ENCODE assay signal across 9 cellular contexts in genomic region chr16:4270595-4270994, GRCh38. TPM values are rescaled to one million over a fixed set of nuclear protein-coding genes. Genes with fewer than 3 reads are reported as not detected.
DNase-seq lines count a peak whose midpoint lies in the region; ATAC-seq and TF ChIP-seq lines count a peak whose summit lies in the region.
"Had no signal": no experiment of that assay in that cellular context is flagged by ENCODE, and none has a peak within 500 bp of the region (broad histone marks: within the 10 kb centered on the region; RNA-seq: fewer than 3 reads in every experiment).

No MANE protein-coding gene starts in this region.

- peak overlapping the region; percentile 92 for H3K27ac Mint-ChIP-seq in activated naive CD8-positive, alpha-beta T cell treated with anti-CD3 and anti-CD28 coated beads, Interleukin-2, amount 50 U/mL, for 24 hours

- peaks cover 53% of the 10 kb centered on the region for H3K79me2 ChIP-seq in mesendoderm (ENCODE audit: control insufficient read depth, insufficient read depth, low read length)

- H3K4me1 Mint-ChIP-seq in activated naive CD8-positive, alpha-beta T cell treated with anti-CD3 and anti-CD28 coated beads, Interleukin-2, amount 50 U/mL, for 24 hours, result peaks cover 24% of the 10 kb centered on the region

- peak overlapping the region; percentile 84 for H3K4me3 Mint-ChIP-seq in activated naive CD8-positive, alpha-beta T cell treated with anti-CD3 and anti-CD28 coated beads, Interleukin-2, amount 50 U/mL, for 24 hours

- CTCF ChIA-PET in HEK293 (lab: Yijun Ruan, JAX), result interaction anchor here (0.7 to 4.6 kb wide), 5 partner anchors 10 to 134 kb away, joined by 3 to 32 read pairs (median 5); no protein-coding TSS in a partner anchor

- no peak overlapping the region for H4K5ac ChIP-seq in mesendoderm (ENCODE audit: low read length)

- H3K4me1 ChIP-seq in HEK293 (ENCODE audit: control insufficient read depth, insufficient read depth, low read length) (peaks cover 6% of the 10 kb centered on the region), mesendoderm (ENCODE audit: control insufficient read depth, low read depth, low read length) (peaks cover 2% of the 10 kb centered on the region)

- no peak overlapping the region for H4K8ac ChIP-seq in mesendoderm (ENCODE audit: low read depth, low read length)

- H3K4ac ChIP-seq in mesendoderm (ENCODE audit: low read depth, low read length), result no peak overlapping the region

- H3K27me3 ChIP-seq in mesendoderm (ENCODE audit: insufficient read depth, low read length, poor library complexity), result no peaks in the 10 kb centered on the region

- no peaks in the 10 kb centered on the region for H3K9me3 ChIP-seq in HEK293 (ENCODE audit: control insufficient read depth, insufficient read depth, low read depth, low read length)

- no peak overlapping the region for H3K4me3 ChIP-seq in HEK293 (ENCODE audit: low read depth, low read length)
- H3K4me3 ChIP-seq in mesendoderm (ENCODE audit: low read length), result no peak overlapping the region

- no peak overlapping the region for H2BK15ac ChIP-seq in mesendoderm (replicated peaks; ENCODE audit: low read depth)

- no peak for DNase-seq in activated naive CD8-positive, alpha-beta T cell treated with anti-CD3 and anti-CD28 coated beads, Interleukin-2, amount 50 U/mL, for 24 hours
- DNase-seq in mesendoderm (no peak), NCI-H1436 treated with DMSO at 0.1 percent for 48 hours (lab: John Stamatoyannopoulos, UW) (no peak), NCI-H2171 (lab: John Stamatoyannopoulos, UW) (no peak)
- DNase-seq: NCI-H187 treated with DMSO at 0.1 percent for 48 hours had no signal

- peak overlapping the region; percentile 86 for H3K9ac ChIP-seq in mesendoderm (ENCODE audit: low read length)

- H3K36me3 Mint-ChIP-seq in activated naive CD8-positive, alpha-beta T cell treated with anti-CD3 and anti-CD28 coated beads, Interleukin-2, amount 50 U/mL, for 24 hours (ENCODE audit: low read depth), result peaks cover 2% of the 10 kb centered on the region

- H3K36me3 ChIP-seq in HEK293 (ENCODE audit: control insufficient read depth in 2 of 2, insufficient read depth in 1 of 2, low read length in 2 of 2) (peaks cover 0 to 3% of the 10 kb centered on the region in 2 experiments; a peak in 2 of 3 replicates), mesendoderm (ENCODE audit: control insufficient read depth, insufficient read depth, low read length) (no peaks in the 10 kb centered on the region)

- no peak overlapping the region for H2BK5ac ChIP-seq in mesendoderm (ENCODE audit: low read length)

- no peaks in the 10 kb centered on the region for H3K27me3 Mint-ChIP-seq in activated naive CD8-positive, alpha-beta T cell treated with anti-CD3 and anti-CD28 coated beads, Interleukin-2, amount 50 U/mL, for 24 hours

- H2AK5ac ChIP-seq in mesendoderm (ENCODE audit: low read length), result peak overlapping the region; percentile 88

- peaks cover 18% of the 10 kb centered on the region for H3K79me1 ChIP-seq in mesendoderm (ENCODE audit: low read length)

- POLR2A ChIA-PET in HEK293 (lab: Yijun Ruan, JAX), result interaction anchor here (1.0 to 4.4 kb wide), 3 partner anchors 17 to 312 kb away, joined by 3 to 45 read pairs (median 3); no protein-coding TSS in a partner anchor

- TF ChIP-seq CTCF in 22Rv1 (IDR thresholded peaks at IDR 0.05), result no peak
- TF ChIP-seq CTCF in HEK293 (tag by site-specific recombination; IDR thresholded peaks at IDR 0.05), result peak; percentile 24; the same call in 1 of the 2 replicates

- H3K4me2 ChIP-seq in mesendoderm (ENCODE audit: low read length), result peak overlapping the region; percentile 97

- ATAC-seq in activated naive CD8-positive, alpha-beta T cell treated with anti-CD3 and anti-CD28 coated beads, Interleukin-2, amount 50 U/mL, for 24 hours, result no peak
- no peak for ATAC-seq in GM21723 (IDR thresholded peaks at IDR 0.05; ENCODE audit: unreplicated experiment)
- ATAC-seq in GM21515 (IDR thresholded peaks at IDR 0.05; ENCODE audit: unreplicated experiment), result no peak

- no peak overlapping the region for H3K23ac ChIP-seq in mesendoderm (ENCODE audit: low read length)

- no peaks in the 10 kb centered on the region for H3K9me3 Mint-ChIP-seq in activated naive CD8-positive, alpha-beta T cell treated with anti-CD3 and anti-CD28 coated beads, Interleukin-2, amount 50 U/mL, for 24 hours

- no peak overlapping the region for H3K18ac ChIP-seq in mesendoderm (ENCODE audit: low read length)

- H3K56ac ChIP-seq in mesendoderm (ENCODE audit: low read length), result peak overlapping the region; percentile 79

- H3K27ac ChIP-seq in 22Rv1, result peak overlapping the region; percentile 95
- peak overlapping the region; percentile 97; the same call in 1 of the 2 replicates for H3K27ac ChIP-seq in HEK293 (ENCODE audit: extremely low read depth, low read depth, low read length)
- H3K27ac ChIP-seq in mesendoderm (ENCODE audit: low read depth, low read length), result no peak overlapping the region

- H2BK120ac ChIP-seq in mesendoderm (ENCODE audit: low read depth, low read length), result no peak overlapping the region

- WGBS in mesendoderm (ENCODE audit: extremely low coverage, insufficient coverage, low lambda C conversion rate), result no CpG with 5 or more reads among the region's 7 CpGs

TF ChIP-seq in HEK293, 187 proteins besides CTCF, POLR2A, EP300 and RAD21:
- TF ChIP-seq, protein P1, sequence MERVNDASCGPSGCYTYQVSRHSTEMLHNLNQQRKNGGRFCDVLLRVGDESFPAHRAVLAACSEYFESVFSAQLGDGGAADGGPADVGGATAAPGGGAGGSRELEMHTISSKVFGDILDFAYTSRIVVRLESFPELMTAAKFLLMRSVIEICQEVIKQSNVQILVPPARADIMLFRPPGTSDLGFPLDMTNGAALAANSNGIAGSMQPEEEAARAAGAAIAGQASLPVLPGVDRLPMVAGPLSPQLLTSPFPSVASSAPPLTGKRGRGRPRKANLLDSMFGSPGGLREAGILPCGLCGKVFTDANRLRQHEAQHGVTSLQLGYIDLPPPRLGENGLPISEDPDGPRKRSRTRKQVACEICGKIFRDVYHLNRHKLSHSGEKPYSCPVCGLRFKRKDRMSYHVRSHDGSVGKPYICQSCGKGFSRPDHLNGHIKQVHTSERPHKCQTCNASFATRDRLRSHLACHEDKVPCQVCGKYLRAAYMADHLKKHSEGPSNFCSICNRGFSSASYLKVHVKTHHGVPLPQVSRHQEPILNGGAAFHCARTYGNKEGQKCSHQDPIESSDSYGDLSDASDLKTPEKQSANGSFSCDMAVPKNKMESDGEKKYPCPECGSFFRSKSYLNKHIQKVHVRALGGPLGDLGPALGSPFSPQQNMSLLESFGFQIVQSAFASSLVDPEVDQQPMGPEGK (tag by site-specific recombination; IDR thresholded peaks at IDR 0.05), result no peak
- TF ChIP-seq ZNF785 (tag by site-specific recombination; IDR thresholded peaks at IDR 0.05) (no peak), KLF9 (tag by site-specific recombination; IDR thresholded peaks at IDR 0.05; ENCODE audit: low read depth) (no peak), ZNF610 (tag by site-specific recombination; IDR thresholded peaks at IDR 0.05; ENCODE audit: borderline replicate concordance) (no peak), ZNF280D (tag by site-specific recombination; IDR thresholded peaks at IDR 0.05) (no peak), ZNF449 (tag by site-specific recombination; IDR thresholded peaks at IDR 0.05) (no peak)
- TF ChIP-seq, protein P2, sequence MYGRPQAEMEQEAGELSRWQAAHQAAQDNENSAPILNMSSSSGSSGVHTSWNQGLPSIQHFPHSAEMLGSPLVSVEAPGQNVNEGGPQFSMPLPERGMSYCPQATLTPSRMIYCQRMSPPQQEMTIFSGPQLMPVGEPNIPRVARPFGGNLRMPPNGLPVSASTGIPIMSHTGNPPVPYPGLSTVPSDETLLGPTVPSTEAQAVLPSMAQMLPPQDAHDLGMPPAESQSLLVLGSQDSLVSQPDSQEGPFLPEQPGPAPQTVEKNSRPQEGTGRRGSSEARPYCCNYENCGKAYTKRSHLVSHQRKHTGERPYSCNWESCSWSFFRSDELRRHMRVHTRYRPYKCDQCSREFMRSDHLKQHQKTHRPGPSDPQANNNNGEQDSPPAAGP (tag by site-specific recombination; IDR thresholded peaks at IDR 0.05), result no peak

RNA-seq across cellular contexts. Expression of gene TFAP4, which starts 2.2 kb away (rescaled TPM):
- 20.3 TPM for polyA plus RNA-seq in mesendoderm (2013, experiment 1 of 2)
- 21.0 TPM for polyA plus RNA-seq in mesendoderm (2013, experiment 2 of 2)

RNA-seq across cellular contexts. Expression of gene SRL, which starts 28.7 kb away (rescaled TPM):
- polyA plus RNA-seq in mesendoderm (2013, experiment 1 of 2), result 0.07 TPM
- polyA plus RNA-seq in mesendoderm (2013, experiment 2 of 2), result 0.06 TPM

RNA-seq across cellular contexts. Expression of gene GLIS2, which starts 45.3 kb away (rescaled TPM):
- polyA plus RNA-seq in mesendoderm (2013, experiment 1 of 2), result 6.2 TPM
- polyA plus RNA-seq in mesendoderm (2013, experiment 2 of 2), result 6.5 TPM
